ENCODE assay signal across 1 cellular context in genomic region chr3:4474683-4475490, GRCh38.
TF ChIP-seq lines count a peak whose summit lies in the region.

No MANE protein-coding gene starts in this region.

TF ChIP-seq in WTC11, 78 proteins besides CTCF, POLR2A, EP300 and RAD21 (continued from another document):
- TF ChIP-seq ZNF138 (CRISPR knock-in tag; conservative IDR thresholded peaks at IDR 0.05) (no peak), ZNF121 (CRISPR knock-in tag; IDR thresholded peaks at IDR 0.05) (no peak), E2F4 (CRISPR knock-in tag; IDR thresholded peaks at IDR 0.05; ENCODE audit: borderline replicate concordance, low read depth) (no peak)
